Comparison of ENCODE assay signal across 8 cellular contexts in the genomic region with DNA sequence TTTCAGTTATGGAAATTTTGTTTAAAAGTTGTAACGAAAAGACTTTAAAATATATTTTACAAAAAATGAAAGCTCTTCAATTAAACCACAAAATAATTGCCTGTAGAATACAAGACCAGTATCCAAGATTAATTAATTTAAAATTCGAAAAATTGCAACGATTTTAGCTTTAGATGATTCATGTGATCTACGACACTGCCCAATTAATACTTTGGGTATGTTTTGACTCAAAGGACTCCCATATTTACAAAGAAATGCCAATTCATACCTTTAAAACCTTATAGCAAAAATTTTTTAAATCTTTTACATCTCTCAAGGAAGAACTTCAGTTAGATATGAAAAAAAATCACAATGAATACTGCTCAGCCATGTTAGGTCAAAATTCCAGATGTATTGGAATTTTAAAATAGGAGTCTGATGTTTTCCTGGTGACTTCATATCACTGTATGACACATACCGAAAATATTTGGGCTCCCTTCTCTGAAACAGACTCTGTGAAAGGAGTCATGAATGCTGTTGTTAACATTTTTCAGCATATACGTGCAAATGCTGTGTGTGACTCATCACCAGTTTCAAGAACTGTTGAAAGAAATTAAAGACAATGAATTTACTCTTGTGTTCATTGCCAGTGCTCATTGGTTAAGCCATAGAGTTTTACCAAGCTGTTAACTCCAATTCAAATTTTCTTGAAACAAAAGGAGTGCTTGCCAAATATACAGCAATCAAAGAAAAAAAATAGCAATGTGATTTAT. TPM values are rescaled to one million over a fixed set of nuclear protein-coding genes. Genes with fewer than 3 reads are reported as not detected.
A peak's percentile ranks its signal among the peaks of the same experiment; 100 is the strongest.
DNase-seq lines count a peak whose midpoint lies in the region; ATAC-seq, FAIRE-seq and TF ChIP-seq lines count a peak whose summit lies in the region.

No MANE protein-coding gene starts in this region.

- H3K27me3 ChIP-seq in AG04450 (ENCODE audit: control insufficient read depth, insufficient read depth, low read length) (no peaks in the 10 kb centered on the region), MM.1S (replicated peaks; ENCODE audit: insufficient read depth, low read length) (no peaks in the 10 kb centered on the region), bronchial epithelial cell (ENCODE audit: control insufficient read depth, insufficient read depth, low read length) (no peaks in the 10 kb centered on the region), neuronal stem cell (ENCODE audit: control insufficient read depth in 3 of 3, insufficient read depth in 3 of 3, low read depth in 1 of 3, low read length in 3 of 3) (no peaks in the 10 kb centered on the region), ovary (no peaks in the 10 kb centered on the region)

- H2BK5ac ChIP-seq in neuronal stem cell (ENCODE audit: low read length) = no peak overlapping the region

- no peak overlapping the region for H3K4ac ChIP-seq in neuronal stem cell (ENCODE audit: low read length)

- no peaks in the 10 kb centered on the region for H3K36me3 ChIP-seq in MM.1S (replicated peaks; ENCODE audit: insufficient read depth, low read length)
- no peaks in the 10 kb centered on the region for H3K36me3 ChIP-seq in bronchial epithelial cell (ENCODE audit: control insufficient read depth, insufficient read depth, low read length)
- H3K36me3 ChIP-seq in neuronal stem cell (replicated peaks in 1 of 2; ENCODE audit: control insufficient read depth in 2 of 2, insufficient read depth in 2 of 2, low read length in 2 of 2) = no peaks in the 10 kb centered on the region
- no peaks in the 10 kb centered on the region for H3K36me3 ChIP-seq in ovary

- TF ChIP-seq EP300 in ovary (IDR thresholded peaks at IDR 0.05) = no peak

- H3K4me3 ChIP-seq in AG04450 (ENCODE audit: low read depth, low read length) (peak overlapping the region; percentile 5; the same call in 1 of the 2 replicates), MM.1S (ENCODE audit: low read length) (peak overlapping the region; percentile 35), bronchial epithelial cell (ENCODE audit: low read depth, low read length) (no peak overlapping the region), neuronal stem cell (ENCODE audit: low read length in 2 of 2) (no peak overlapping the region), ovary (no peak overlapping the region)

- TF ChIP-seq CTCF in AG04450 (IDR thresholded peaks at IDR 0.05; ENCODE audit: low read depth, low read length) (no peak), MM.1S (IDR thresholded peaks at IDR 0.05; ENCODE audit: low read length) (no peak), bronchial epithelial cell (IDR thresholded peaks at IDR 0.05; ENCODE audit: insufficient read depth, low read length, severe bottlenecking) (no peak), ovary (IDR thresholded peaks at IDR 0.05) (no peak)

- H3K9me2 ChIP-seq in MM.1S (replicated peaks; ENCODE audit: insufficient read depth, low read length) = no peaks in the 10 kb centered on the region

- H3K4me2 ChIP-seq in MM.1S (ENCODE audit: low read depth, low read length) (peak overlapping the region; percentile 74), neuronal stem cell (ENCODE audit: insufficient read depth, low read length, poor library complexity, severe bottlenecking) (no peak overlapping the region)

- no peak overlapping the region for H2BK12ac ChIP-seq in neuronal stem cell (ENCODE audit: low read length)

- TF ChIP-seq POLR2A in ovary (IDR thresholded peaks at IDR 0.05) = no peak

- POLR2A ChIA-PET in AG04450 (lab: Yijun Ruan, JAX) = interaction anchor here (1.4 kb wide), 1 partner anchor 12 kb away, joined by 3 read pairs; no protein-coding TSS in a partner anchor

- H3K4me1 ChIP-seq in MM.1S (ENCODE audit: low read length) (peaks cover 6% of the 10 kb centered on the region; the same call in 1 of the 2 replicates), neuronal stem cell (ENCODE audit: control insufficient read depth in 2 of 2, insufficient read depth in 1 of 2, low read depth in 1 of 2, low read length in 2 of 2) (peaks cover 4 to 27% of the 10 kb centered on the region in 2 donors), ovary (ENCODE audit: insufficient read depth) (peaks cover 1% of the 10 kb centered on the region)

- H3K18ac ChIP-seq in neuronal stem cell (ENCODE audit: low read length) = no peak overlapping the region

- H3F3A ChIP-seq in MM.1S (ENCODE audit: insufficient read depth, low read length) = peaks cover 3% of the 10 kb centered on the region; the same call in 1 of the 2 replicates

- H2AFZ ChIP-seq in MM.1S (ENCODE audit: low read length) (peak overlapping the region; percentile 11; the same call in 1 of the 2 replicates), neuronal stem cell (ENCODE audit: low read length) (peak overlapping the region; percentile 81)

- no peak overlapping the region for H2AK5ac ChIP-seq in neuronal stem cell (ENCODE audit: low read depth, low read length)

- WGBS in neuronal stem cell (ENCODE audit: extremely low coverage in 2 of 2, insufficient read length in 2 of 2, insufficient replicate concordance in 1 of 2), 2 donors = no CpG with 5 or more reads among the region's 6 CpGs
- 10 to 21% (median 15%) methylated on average over 6 of the region's 6 CpGs for WGBS in ovary, 3 donors

- no peak overlapping the region for H2BK15ac ChIP-seq in neuronal stem cell (ENCODE audit: low read length)

- no peak overlapping the region for H4K91ac ChIP-seq in neuronal stem cell (ENCODE audit: low read depth, low read length, poor library complexity)

- no peak overlapping the region for H2BK120ac ChIP-seq in neuronal stem cell (ENCODE audit: low read depth, low read length)

- CTCF ChIA-PET in AG04450 (lab: Charles Lee) = no interaction called here

- no peaks in the 10 kb centered on the region for H3K79me1 ChIP-seq in neuronal stem cell (ENCODE audit: low read depth, low read length)

- no peak overlapping the region for H4K8ac ChIP-seq in neuronal stem cell (ENCODE audit: low read depth, low read length)

- H3K23ac ChIP-seq in neuronal stem cell (ENCODE audit: low read depth, low read length, poor library complexity) = no peak overlapping the region

- H4K20me1 ChIP-seq in MM.1S (ENCODE audit: insufficient read depth, low read length) = no peaks in the 10 kb centered on the region

- H3K9ac ChIP-seq in MM.1S (ENCODE audit: low read length) (peak overlapping the region; percentile 36; the same call in 1 of the 2 replicates), neuronal stem cell (ENCODE audit: low read depth, low read length, poor library complexity) (no peak overlapping the region)

- no peaks in the 10 kb centered on the region for H3K9me3 ChIP-seq in AG04450 (ENCODE audit: control insufficient read depth, insufficient read depth, low read length)
- no peaks in the 10 kb centered on the region for H3K9me3 ChIP-seq in MM.1S (replicated peaks; ENCODE audit: insufficient read depth, low read length)
- H3K9me3 ChIP-seq in neuronal stem cell (replicated peaks in 1 of 2; ENCODE audit: control insufficient read depth in 2 of 2, insufficient read depth in 1 of 2, low read depth in 1 of 2, low read length in 2 of 2) = no peaks in the 10 kb centered on the region
- H3K9me3 ChIP-seq in ovary = no peaks in the 10 kb centered on the region

- FAIRE-seq in bronchial epithelial cell (lab: Jason Lieb, UNC) = no peak

- ATAC-seq in GM19463 (IDR thresholded peaks at IDR 0.05; ENCODE audit: unreplicated experiment) (peak; percentile 83), HG03175 (IDR thresholded peaks at IDR 0.05; ENCODE audit: unreplicated experiment) (no peak)

- no peaks in the 10 kb centered on the region for H3K79me2 ChIP-seq in MM.1S (ENCODE audit: low read length)

- intact Hi-C loops in ovary (cut with DNase I) = no loop called here

- H3K14ac ChIP-seq in neuronal stem cell (ENCODE audit: low read length) = no peak overlapping the region

- DNase-seq in AG04450 (ENCODE audit: low read depth, low spot score) (peak; percentile 82), MM.1S (peak; percentile 68), bronchial epithelial cell (ENCODE audit: low read depth) (peak; percentile 94), neuronal stem cell (ENCODE audit: low spot score) (no peak), D341Med (ENCODE audit: low spot score) (no peak), ovary (no peak)

- H3K27ac ChIP-seq in AG04450 (ENCODE audit: low read depth, low read length) = peak overlapping the region; percentile 47
- H3K27ac ChIP-seq in MM.1S (ENCODE audit: low read length) = peak overlapping the region; percentile 45; the same call in 1 of the 2 replicates
- no peak overlapping the region for H3K27ac ChIP-seq in neuronal stem cell (replicated peaks; ENCODE audit: low read length)
- H3K27ac ChIP-seq in ovary = peak overlapping the region in 1 of 2 donors; percentile 73

RNA-seq across cellular contexts. Expression of a gene that starts 13.8 kb away (rescaled TPM):
- polyA plus RNA-seq in AG04450 (2011; rRNA removed) (131 and 175 TPM in 2 replicates), ovary (100 to 1,000 TPM; 147 to 204 TPM)
- 78.8 and 117 TPM in 2 replicates for polyA minus RNA-seq in AG04450 (2011; rRNA and poly(A)+ RNA removed)
- total RNA-seq in bronchial epithelial cell (200 and 252 TPM in 2 replicates), ovary (100 to 1,000 TPM in 2 of 7 donors, 10 to 100 TPM in 5; 52.8 to 123 (median 76.4) TPM)
- polyA plus RNA-seq in neuronal stem cell (2013, experiment 1 of 2) = 95.7 TPM
- 97.5 TPM for polyA plus RNA-seq in neuronal stem cell (2013, experiment 2 of 2)

Comparison
In these comparisons a context has a peak if more than half of its experiments do, and no peak if none do; other contexts are left out.
1. DNase-seq: peak in AG04450 (single experiment), MM.1S (single experiment) and bronchial epithelial cell (single experiment); none in neuronal stem cell (single experiment), D341Med (single experiment) and ovary (0 of 5).
2. H3K4me3 ChIP-seq: peak in AG04450 (single experiment) and MM.1S (single experiment); none in bronchial epithelial cell (single experiment), neuronal stem cell (0 of 2) and ovary (single experiment).